ENCODE assay signal across 2 cellular contexts in genomic region chr3:195246608-195247007, GRCh38.
TF ChIP-seq lines count a peak whose summit lies in the region.

No MANE protein-coding gene starts in this region.

TF ChIP-seq in SK-N-SH treated with all-trans-retinoic acid at 6 μM for 48 hours, 23 proteins besides CTCF, POLR2A, EP300 and RAD21:
- TF ChIP-seq, protein P1, sequence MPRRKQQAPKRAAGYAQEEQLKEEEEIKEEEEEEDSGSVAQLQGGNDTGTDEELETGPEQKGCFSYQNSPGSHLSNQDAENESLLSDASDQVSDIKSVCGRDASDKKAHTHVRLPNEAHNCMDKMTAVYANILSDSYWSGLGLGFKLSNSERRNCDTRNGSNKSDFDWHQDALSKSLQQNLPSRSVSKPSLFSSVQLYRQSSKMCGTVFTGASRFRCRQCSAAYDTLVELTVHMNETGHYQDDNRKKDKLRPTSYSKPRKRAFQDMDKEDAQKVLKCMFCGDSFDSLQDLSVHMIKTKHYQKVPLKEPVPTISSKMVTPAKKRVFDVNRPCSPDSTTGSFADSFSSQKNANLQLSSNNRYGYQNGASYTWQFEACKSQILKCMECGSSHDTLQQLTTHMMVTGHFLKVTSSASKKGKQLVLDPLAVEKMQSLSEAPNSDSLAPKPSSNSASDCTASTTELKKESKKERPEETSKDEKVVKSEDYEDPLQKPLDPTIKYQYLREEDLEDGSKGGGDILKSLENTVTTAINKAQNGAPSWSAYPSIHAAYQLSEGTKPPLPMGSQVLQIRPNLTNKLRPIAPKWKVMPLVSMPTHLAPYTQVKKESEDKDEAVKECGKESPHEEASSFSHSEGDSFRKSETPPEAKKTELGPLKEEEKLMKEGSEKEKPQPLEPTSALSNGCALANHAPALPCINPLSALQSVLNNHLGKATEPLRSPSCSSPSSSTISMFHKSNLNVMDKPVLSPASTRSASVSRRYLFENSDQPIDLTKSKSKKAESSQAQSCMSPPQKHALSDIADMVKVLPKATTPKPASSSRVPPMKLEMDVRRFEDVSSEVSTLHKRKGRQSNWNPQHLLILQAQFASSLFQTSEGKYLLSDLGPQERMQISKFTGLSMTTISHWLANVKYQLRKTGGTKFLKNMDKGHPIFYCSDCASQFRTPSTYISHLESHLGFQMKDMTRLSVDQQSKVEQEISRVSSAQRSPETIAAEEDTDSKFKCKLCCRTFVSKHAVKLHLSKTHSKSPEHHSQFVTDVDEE (CRISPR knock-in tag; IDR thresholded peaks at IDR 0.05), result no peak
- no peak for TF ChIP-seq ZNF8 (CRISPR knock-in tag; IDR thresholded peaks at IDR 0.05)
- TF ChIP-seq ZNF70 (CRISPR knock-in tag; IDR thresholded peaks at IDR 0.05), result no peak
- TF ChIP-seq, protein P2, sequence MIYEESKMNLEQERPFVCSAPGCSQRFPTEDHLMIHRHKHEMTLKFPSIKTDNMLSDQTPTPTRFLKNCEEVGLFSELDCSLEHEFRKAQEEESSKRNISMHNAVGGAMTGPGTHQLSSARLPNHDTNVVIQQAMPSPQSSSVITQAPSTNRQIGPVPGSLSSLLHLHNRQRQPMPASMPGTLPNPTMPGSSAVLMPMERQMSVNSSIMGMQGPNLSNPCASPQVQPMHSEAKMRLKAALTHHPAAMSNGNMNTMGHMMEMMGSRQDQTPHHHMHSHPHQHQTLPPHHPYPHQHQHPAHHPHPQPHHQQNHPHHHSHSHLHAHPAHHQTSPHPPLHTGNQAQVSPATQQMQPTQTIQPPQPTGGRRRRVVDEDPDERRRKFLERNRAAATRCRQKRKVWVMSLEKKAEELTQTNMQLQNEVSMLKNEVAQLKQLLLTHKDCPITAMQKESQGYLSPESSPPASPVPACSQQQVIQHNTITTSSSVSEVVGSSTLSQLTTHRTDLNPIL (CRISPR knock-in tag; IDR thresholded peaks at IDR 0.05; ENCODE audit: low read depth), result no peak
- TF ChIP-seq ZFP3 (CRISPR knock-in tag; IDR thresholded peaks at IDR 0.05), result no peak
- no peak for TF ChIP-seq ESRRG (CRISPR knock-in tag; IDR thresholded peaks at IDR 0.05)
- TF ChIP-seq OSR1 (CRISPR knock-in tag; IDR thresholded peaks at IDR 0.05), result no peak
- TF ChIP-seq TCF4 (CRISPR knock-in tag; IDR thresholded peaks at IDR 0.05; ENCODE audit: borderline replicate concordance), result no peak
- no peak for TF ChIP-seq ARNTL (CRISPR knock-in tag; IDR thresholded peaks at IDR 0.05; ENCODE audit: borderline replicate concordance, low read depth)
- TF ChIP-seq, protein P3, sequence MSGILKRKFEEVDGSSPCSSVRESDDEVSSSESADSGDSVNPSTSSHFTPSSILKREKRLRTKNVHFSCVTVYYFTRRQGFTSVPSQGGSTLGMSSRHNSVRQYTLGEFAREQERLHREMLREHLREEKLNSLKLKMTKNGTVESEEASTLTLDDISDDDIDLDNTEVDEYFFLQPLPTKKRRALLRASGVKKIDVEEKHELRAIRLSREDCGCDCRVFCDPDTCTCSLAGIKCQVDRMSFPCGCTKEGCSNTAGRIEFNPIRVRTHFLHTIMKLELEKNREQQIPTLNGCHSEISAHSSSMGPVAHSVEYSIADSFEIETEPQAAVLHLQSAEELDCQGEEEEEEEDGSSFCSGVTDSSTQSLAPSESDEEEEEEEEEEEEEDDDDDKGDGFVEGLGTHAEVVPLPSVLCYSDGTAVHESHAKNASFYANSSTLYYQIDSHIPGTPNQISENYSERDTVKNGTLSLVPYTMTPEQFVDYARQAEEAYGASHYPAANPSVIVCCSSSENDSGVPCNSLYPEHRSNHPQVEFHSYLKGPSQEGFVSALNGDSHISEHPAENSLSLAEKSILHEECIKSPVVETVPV (CRISPR knock-in tag; IDR thresholded peaks at IDR 0.05), result no peak
- no peak for TF ChIP-seq ZFP30 (CRISPR knock-in tag; IDR thresholded peaks at IDR 0.05)
- TF ChIP-seq SNAI2 (CRISPR knock-in tag; IDR thresholded peaks at IDR 0.05), result no peak
- no peak for TF ChIP-seq TOX (CRISPR knock-in tag; IDR thresholded peaks at IDR 0.05; ENCODE audit: borderline replicate concordance)
- no peak for TF ChIP-seq POU6F1 (CRISPR knock-in tag; IDR thresholded peaks at IDR 0.05; ENCODE audit: borderline replicate concordance, low read depth)
- TF ChIP-seq CSDC2 (CRISPR knock-in tag; IDR thresholded peaks at IDR 0.05), result no peak

TF ChIP-seq in GM23338, 12 proteins besides CTCF, POLR2A, EP300 and RAD21:
- TF ChIP-seq, protein P4, sequence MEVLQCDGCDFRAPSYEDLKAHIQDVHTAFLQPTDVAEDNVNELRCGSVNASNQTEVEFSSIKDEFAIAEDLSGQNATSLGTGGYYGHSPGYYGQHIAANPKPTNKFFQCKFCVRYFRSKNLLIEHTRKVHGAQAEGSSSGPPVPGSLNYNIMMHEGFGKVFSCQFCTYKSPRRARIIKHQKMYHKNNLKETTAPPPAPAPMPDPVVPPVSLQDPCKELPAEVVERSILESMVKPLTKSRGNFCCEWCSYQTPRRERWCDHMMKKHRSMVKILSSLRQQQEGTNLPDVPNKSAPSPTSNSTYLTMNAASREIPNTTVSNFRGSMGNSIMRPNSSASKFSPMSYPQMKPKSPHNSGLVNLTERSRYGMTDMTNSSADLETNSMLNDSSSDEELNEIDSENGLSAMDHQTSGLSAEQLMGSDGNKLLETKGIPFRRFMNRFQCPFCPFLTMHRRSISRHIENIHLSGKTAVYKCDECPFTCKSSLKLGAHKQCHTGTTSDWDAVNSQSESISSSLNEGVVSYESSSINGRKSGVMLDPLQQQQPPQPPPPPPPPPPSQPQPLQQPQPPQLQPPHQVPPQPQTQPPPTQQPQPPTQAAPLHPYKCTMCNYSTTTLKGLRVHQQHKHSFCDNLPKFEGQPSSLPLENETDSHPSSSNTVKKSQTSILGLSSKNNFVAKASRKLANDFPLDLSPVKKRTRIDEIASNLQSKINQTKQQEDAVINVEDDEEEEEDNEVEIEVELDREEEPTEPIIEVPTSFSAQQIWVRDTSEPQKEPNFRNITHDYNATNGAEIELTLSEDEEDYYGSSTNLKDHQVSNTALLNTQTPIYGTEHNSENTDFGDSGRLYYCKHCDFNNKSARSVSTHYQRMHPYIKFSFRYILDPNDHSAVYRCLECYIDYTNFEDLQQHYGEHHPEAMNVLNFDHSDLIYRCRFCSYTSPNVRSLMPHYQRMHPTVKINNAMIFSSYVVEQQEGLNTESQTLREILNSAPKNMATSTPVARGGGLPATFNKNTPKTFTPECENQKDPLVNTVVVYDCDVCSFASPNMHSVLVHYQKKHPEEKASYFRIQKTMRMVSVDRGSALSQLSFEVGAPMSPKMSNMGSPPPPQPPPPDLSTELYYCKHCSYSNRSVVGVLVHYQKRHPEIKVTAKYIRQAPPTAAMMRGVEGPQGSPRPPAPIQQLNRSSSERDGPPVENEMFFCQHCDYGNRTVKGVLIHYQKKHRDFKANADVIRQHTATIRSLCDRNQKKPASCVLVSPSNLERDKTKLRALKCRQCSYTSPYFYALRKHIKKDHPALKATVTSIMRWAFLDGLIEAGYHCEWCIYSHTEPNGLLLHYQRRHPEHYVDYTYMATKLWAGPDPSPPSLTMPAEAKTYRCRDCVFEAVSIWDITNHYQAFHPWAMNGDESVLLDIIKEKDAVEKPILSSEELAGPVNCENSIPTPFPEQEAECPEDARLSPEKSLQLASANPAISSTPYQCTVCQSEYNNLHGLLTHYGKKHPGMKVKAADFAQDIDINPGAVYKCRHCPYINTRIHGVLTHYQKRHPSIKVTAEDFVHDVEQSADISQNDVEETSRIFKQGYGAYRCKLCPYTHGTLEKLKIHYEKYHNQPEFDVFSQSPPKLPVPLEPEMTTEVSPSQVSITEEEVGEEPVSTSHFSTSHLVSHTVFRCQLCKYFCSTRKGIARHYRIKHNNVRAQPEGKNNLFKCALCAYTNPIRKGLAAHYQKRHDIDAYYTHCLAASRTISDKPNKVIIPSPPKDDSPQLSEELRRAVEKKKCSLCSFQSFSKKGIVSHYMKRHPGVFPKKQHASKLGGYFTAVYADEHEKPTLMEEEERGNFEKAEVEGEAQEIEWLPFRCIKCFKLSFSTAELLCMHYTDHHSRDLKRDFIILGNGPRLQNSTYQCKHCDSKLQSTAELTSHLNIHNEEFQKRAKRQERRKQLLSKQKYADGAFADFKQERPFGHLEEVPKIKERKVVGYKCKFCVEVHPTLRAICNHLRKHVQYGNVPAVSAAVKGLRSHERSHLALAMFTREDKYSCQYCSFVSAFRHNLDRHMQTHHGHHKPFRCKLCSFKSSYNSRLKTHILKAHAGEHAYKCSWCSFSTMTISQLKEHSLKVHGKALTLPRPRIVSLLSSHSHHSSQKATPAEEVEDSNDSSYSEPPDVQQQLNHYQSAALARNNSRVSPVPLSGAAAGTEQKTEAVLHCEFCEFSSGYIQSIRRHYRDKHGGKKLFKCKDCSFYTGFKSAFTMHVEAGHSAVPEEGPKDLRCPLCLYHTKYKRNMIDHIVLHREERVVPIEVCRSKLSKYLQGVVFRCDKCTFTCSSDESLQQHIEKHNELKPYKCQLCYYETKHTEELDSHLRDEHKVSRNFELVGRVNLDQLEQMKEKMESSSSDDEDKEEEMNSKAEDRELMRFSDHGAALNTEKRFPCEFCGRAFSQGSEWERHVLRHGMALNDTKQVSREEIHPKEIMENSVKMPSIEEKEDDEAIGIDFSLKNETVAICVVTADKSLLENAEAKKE (CRISPR knock-in tag; IDR thresholded peaks at IDR 0.05), result no peak
- TF ChIP-seq EZH2phosphoT487 (IDR thresholded peaks at IDR 0.05; ENCODE audit: unreplicated experiment), result no peak
- TF ChIP-seq CREB1 (CRISPR knock-in tag; IDR thresholded peaks at IDR 0.05; ENCODE audit: low read depth), result no peak
- TF ChIP-seq ZNF114 (CRISPR knock-in tag; IDR thresholded peaks at IDR 0.05), result no peak
- TF ChIP-seq STAT1 (IDR thresholded peaks at IDR 0.05; ENCODE audit: unreplicated experiment), result no peak
